In the genomic region with DNA sequence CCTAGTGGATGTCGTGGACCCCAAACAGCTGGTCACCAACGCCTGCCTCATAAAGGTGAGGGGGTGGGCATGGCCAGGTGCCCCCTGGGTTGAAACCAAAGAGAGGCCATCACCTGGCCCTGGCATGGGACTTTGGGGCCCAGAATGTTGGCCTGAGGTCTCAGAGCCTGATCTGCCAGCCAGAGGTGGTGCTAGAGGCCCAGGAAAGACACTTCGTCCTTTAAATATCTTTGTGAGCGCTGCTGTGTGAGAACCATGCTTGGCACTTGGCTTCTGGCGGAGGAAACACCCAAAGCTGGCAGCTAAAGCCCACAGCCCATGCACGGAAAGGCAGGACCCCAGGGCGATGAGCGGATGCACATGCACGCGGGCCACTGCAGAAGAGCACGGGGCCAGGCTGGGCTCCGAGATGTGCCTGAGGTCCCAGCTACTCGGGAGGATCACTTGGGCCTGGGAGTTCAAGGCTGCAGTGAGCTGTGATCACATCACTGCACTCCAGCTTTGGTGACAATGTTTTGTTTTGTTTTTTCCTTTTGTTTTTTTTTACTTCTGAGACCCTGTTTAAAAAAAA, we compare ENCODE assay signal across 35 cellular contexts. TPM values are rescaled to one million over a fixed set of nuclear protein-coding genes. Genes with fewer than 3 reads are reported as not detected.
DNase-seq lines count a peak whose midpoint lies in the region; ATAC-seq, FAIRE-seq and TF ChIP-seq lines count a peak whose summit lies in the region.
"Had no signal": no experiment of that assay in that cellular context is flagged by ENCODE, and none has a peak within 500 bp of the region (broad histone marks: within the 10 kb centered on the region; RNA-seq: fewer than 3 reads in every experiment).

No MANE protein-coding gene starts in this region.

- peaks cover 3 to 22% (median 8%) of the 10 kb centered on the region in 3 donors for H3K4me1 ChIP-seq in pancreas

- H3K36me3 Mint-ChIP-seq in T-helper 17 cell (ENCODE audit: low read depth) (peaks cover 8% of the 10 kb centered on the region), glutamatergic neuron (ENCODE audit: unreplicated experiment) (no peaks in the 10 kb centered on the region)

- 0 out of 2 replicates have a peak overlapping the region, but pooled peaks have one; percentile 23 for H3K27ac ChIP-seq in 22Rv1
- no peak overlapping the region for H3K27ac ChIP-seq in pancreas
- H3K27ac ChIP-seq: Peyer's patch, SJSA1 had no signal

- ATAC-seq in GM18505 (IDR thresholded peaks at IDR 0.05; ENCODE audit: unreplicated experiment) (no peak), T-helper 17 cell (no peak), HG02852 (IDR thresholded peaks at IDR 0.05; ENCODE audit: unreplicated experiment) (no peak), pancreas (no peak), GM21786 (IDR thresholded peaks at IDR 0.05; ENCODE audit: unreplicated experiment) (no peak)
- ATAC-seq: activated CD4-positive, CD25-positive, alpha-beta regulatory T cell treated with anti-CD3 and anti-CD28 coated beads, Interleukin-2, amount 50 U/mL, for 24 hours; effector memory CD8-positive, alpha-beta T cell; gastrocnemius medialis; left lung; T-cell had no signal

- H3K27me3 Mint-ChIP-seq in T-helper 17 cell (peaks cover 2% of the 10 kb centered on the region), glutamatergic neuron (ENCODE audit: unreplicated experiment) (peaks cover 12% of the 10 kb centered on the region)
- H3K27me3 Mint-ChIP-seq: activated CD4-positive, alpha-beta memory T cell treated with anti-CD3 and anti-CD28 coated beads for 36 hours had no signal

- H3K9me3 Mint-ChIP-seq in glutamatergic neuron (ENCODE audit: unreplicated experiment) = peaks cover 5% of the 10 kb centered on the region
- H3K9me3 Mint-ChIP-seq: activated CD4-positive, alpha-beta memory T cell treated with anti-CD3 and anti-CD28 coated beads for 36 hours; activated naive CD4-positive, alpha-beta T cell treated with anti-CD3 and anti-CD28 coated beads for 36 hours; activated T-helper 1 cell treated with anti-CD3 and anti-CD28 coated beads, Interleukin-12 subunit alpha, Interleukin-12 subunit beta, Interleukin-2, Interleukin-4 antibody, amounts not matched to agents 30 ng/mL and 10 ng/mL and 1 ng/mL, durations not matched to agents 14 hours and 24 hours and 36 hours; effector memory CD8-positive, alpha-beta T cell; naive B cell; T-cell had no signal

- TF ChIP-seq POLR2A in GM18505 (IDR thresholded peaks at IDR 0.05; ENCODE audit: borderline replicate concordance, extremely low read depth, insufficient read depth, insufficient read length) = peak; percentile 28

- H3K4me3 ChIP-seq in pancreas = no peak overlapping the region
- H3K4me3 ChIP-seq: gastrocnemius medialis, MG63, Peyer's patch, SJSA1 had no signal

- no peak overlapping the region for H3K4me3 Mint-ChIP-seq in T-helper 17 cell
- H3K4me3 Mint-ChIP-seq in glutamatergic neuron (ENCODE audit: unreplicated experiment) = peak overlapping the region; percentile 40
- H3K4me3 Mint-ChIP-seq: activated CD4-positive, alpha-beta memory T cell treated with anti-CD3 and anti-CD28 coated beads for 36 hours; activated naive CD4-positive, alpha-beta T cell treated with anti-CD3 and anti-CD28 coated beads for 36 hours; activated T-helper 1 cell treated with anti-CD3 and anti-CD28 coated beads, Interleukin-12 subunit alpha, Interleukin-12 subunit beta, Interleukin-2, Interleukin-4 antibody, amounts not matched to agents 30 ng/mL and 10 ng/mL and 1 ng/mL, durations not matched to agents 14 hours and 24 hours and 36 hours; effector memory CD8-positive, alpha-beta T cell; naive B cell; T-cell had no signal

- H3K36me3 ChIP-seq in pancreas = peaks cover 6 to 25% (median 17%) of the 10 kb centered on the region in 3 donors

- H3K27ac Mint-ChIP-seq in T-helper 17 cell (peak overlapping the region; percentile 80), glutamatergic neuron (ENCODE audit: unreplicated experiment) (no peak overlapping the region)
- H3K27ac Mint-ChIP-seq: activated CD4-positive, alpha-beta memory T cell treated with anti-CD3 and anti-CD28 coated beads for 36 hours; activated naive CD4-positive, alpha-beta T cell treated with anti-CD3 and anti-CD28 coated beads for 36 hours; effector memory CD8-positive, alpha-beta T cell; T-cell had no signal

- DNase-seq in T-helper 17 cell (no peak), glutamatergic neuron (no peak), pancreas (no peak), globus pallidus (ENCODE audit: low spot score) (no peak)
- DNase-seq: ACHN; activated CD8-positive, alpha-beta memory T cell treated with anti-CD3 and anti-CD28 coated beads, Interleukin-2, amount 50 U/mL, for 4 hours; activated naive CD4-positive, alpha-beta T cell treated with anti-CD3 and anti-CD28 coated beads for 36 hours; amniotic stem cell; cortex of kidney; DMS79; effector memory CD8-positive, alpha-beta T cell; gastrocnemius medialis; GF-D8; MG63; naive B cell; NCI-H1105 treated with DMSO at 0.1 percent for 48 hours; NCI-H1930; NCI-H526 treated with DMSO at 0.1 percent for 48 hours; occipital lobe; Peyer's patch; stimulated activated CD4-positive, alpha-beta T cell treated with anti-CD3 and anti-CD28 coated beads, Interleukin-1b, Interleukin-23, amount 100 ng/mL, for 48 hours had no signal

- peaks cover 26% of the 10 kb centered on the region for H3K4me1 Mint-ChIP-seq in T-helper 17 cell
- peaks cover 12% of the 10 kb centered on the region for H3K4me1 Mint-ChIP-seq in glutamatergic neuron (ENCODE audit: low read depth, unreplicated experiment)

- no peak for FAIRE-seq in pancreas (lab: Jason Lieb, UNC)
- FAIRE-seq: islet of Langerhans, small intestine had no signal

- TF ChIP-seq CTCF in 22Rv1 (IDR thresholded peaks at IDR 0.05) (no peak), glutamatergic neuron (IDR thresholded peaks at IDR 0.05; ENCODE audit: partially characterized antibody, unreplicated experiment) (no peak), pancreas (IDR thresholded peaks at IDR 0.05) (no peak)

- intact Hi-C loops in pancreas (cut with DNase I) = no loop called here

- H3K9me3 ChIP-seq in T-helper 17 cell (ENCODE audit: control insufficient read depth, low read length, poor library complexity, severe bottlenecking) (no peaks in the 10 kb centered on the region), pancreas (no peaks in the 10 kb centered on the region)
- H3K9me3 ChIP-seq: BE2C, gastrocnemius medialis, left lung, MG63, Peyer's patch, SJSA1, upper lobe of left lung had no signal

- 89 to 90% methylated on average over 13 of the region's 13 CpGs for WGBS in pancreas, 2 donors

- no peaks in the 10 kb centered on the region for H3K27me3 ChIP-seq in pancreas
- H3K27me3 ChIP-seq: BE2C, MG63, SJSA1 had no signal

RNA-seq across cellular contexts. Expression of a gene that starts 4.3 kb away (rescaled TPM):
- total RNA-seq in T-helper 17 cell (1 to 10 TPM; 2.8 to 2.9 TPM), glutamatergic neuron (ENCODE audit: unreplicated experiment) (3.2 TPM), pancreas (under 1 TPM; 0.28 to 1.00 (median 0.58) TPM)
- 1 to 10 TPM; 2.4 to 2.5 TPM for polyA plus RNA-seq in pancreas

RNA-seq across cellular contexts. Expression of a gene that starts 5.8 kb away (rescaled TPM):
- total RNA-seq in T-helper 17 cell (1 to 10 TPM in 1 of 2 donors, under 1 TPM in 1; 0.31 to 1.0 TPM), glutamatergic neuron (ENCODE audit: unreplicated experiment) (133 TPM), pancreas (1 to 10 TPM in 4 of 6 donors, under 1 TPM in 2; 0.28 to 5.6 (median 2.1) TPM)
- 10 to 100 TPM; 10.5 to 12.6 TPM for polyA plus RNA-seq in pancreas

RNA-seq across cellular contexts. Expression of a gene that starts 8.0 kb away (rescaled TPM):
- total RNA-seq in T-helper 17 cell = 10 to 100 TPM; 83.9 to 97.7 TPM
- total RNA-seq in glutamatergic neuron (ENCODE audit: unreplicated experiment) = 177 TPM
- 10 to 100 TPM; 27.2 to 61.1 (median 43.3) TPM for total RNA-seq in pancreas
- polyA plus RNA-seq in pancreas = 10 to 100 TPM; 95.3 to 98.7 TPM

RNA-seq across cellular contexts. Expression of a gene that starts 19.3 kb away (rescaled TPM):
- total RNA-seq in T-helper 17 cell (10 to 100 TPM; 10.2 to 15.6 TPM), glutamatergic neuron (ENCODE audit: unreplicated experiment) (7.5 TPM), pancreas (10 to 100 TPM in 2 of 6 donors, 1 to 10 TPM in 4; 6.0 to 12.0 (median 9.6) TPM)
- polyA plus RNA-seq in pancreas = 10 to 100 TPM; 16.2 to 16.5 TPM
- total RNA-seq: occipital lobe had no signal

RNA-seq across cellular contexts. Expression of a gene that starts 19.4 kb away (rescaled TPM):
- total RNA-seq in T-helper 17 cell = 100 to 1,000 TPM; 162 to 181 TPM
- 40.1 TPM for total RNA-seq in glutamatergic neuron (ENCODE audit: unreplicated experiment)
- 10 to 100 TPM; 34.4 to 66.0 (median 44.7) TPM for total RNA-seq in pancreas
- polyA plus RNA-seq in pancreas = 100 to 1,000 TPM; 213 to 289 TPM

Comparison
In these comparisons a context has a peak if more than half of its experiments do, and no peak if none do; other contexts are left out.
1. RNA of a gene that starts 5.8 kb away (total RNA-seq): 133 TPM in glutamatergic neuron (single experiment); 0.28 to 5.6 TPM in pancreas and 0.31 to 1.0 TPM in T-helper 17 cell; every median in the first group is over 10 times any median in the second.